In the genomic region with DNA sequence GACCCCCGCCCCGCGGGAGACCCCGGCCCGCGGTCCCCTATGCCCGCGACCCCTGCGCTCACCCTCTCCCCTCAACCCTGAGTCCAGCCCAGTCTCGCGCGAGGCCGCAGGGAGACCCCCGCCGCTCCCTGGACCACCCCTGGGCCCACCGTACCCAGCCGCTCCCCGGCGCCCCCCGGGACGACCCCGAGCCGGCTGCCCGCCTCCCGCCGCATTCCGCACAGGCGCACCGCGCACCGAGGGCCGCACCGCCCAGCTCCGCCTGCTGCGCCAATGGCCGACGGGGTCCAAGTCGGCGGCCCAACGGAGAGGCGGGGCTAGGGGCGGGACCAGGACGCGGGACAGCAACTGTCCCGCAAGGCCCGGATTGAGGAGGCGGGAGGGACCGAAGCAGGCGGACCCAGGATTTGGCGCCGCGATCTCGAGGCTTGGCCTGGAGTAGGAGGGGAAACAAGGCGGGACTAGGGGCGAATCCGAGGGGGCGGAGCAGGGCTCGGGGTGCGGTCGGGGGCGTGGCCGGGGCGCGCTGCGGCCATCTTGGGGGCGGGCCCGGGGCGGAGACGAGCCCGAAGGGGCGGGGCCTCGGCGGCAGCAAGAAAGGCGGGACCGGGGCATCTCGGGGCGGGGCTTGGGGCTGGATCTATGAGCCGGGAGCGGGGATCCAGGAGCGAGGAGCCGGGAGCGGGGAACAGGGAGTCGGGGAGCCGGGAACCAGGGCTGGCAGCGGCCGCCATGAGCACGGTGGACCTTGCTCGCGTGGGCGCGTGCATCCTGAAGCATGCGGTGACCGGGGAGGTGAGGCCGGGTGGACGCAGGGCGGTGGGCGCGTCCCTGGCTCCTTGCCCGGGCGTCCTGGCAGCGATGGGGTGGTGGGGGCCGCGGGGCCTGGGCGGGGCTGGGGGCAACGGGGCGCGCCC, we compare ENCODE assay signal across 8 cellular contexts. TPM values are rescaled to one million over a fixed set of nuclear protein-coding genes. Genes with fewer than 3 reads are reported as not detected.
DNase-seq lines count a peak whose midpoint lies in the region; ATAC-seq and TF ChIP-seq lines count a peak whose summit lies in the region.

A gene with protein sequence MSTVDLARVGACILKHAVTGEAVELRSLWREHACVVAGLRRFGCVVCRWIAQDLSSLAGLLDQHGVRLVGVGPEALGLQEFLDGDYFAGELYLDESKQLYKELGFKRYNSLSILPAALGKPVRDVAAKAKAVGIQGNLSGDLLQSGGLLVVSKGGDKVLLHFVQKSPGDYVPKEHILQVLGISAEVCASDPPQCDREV (plus strand): TSS at position 624 of the 917 bp plus-strand sequence. CDS start 109 bp downstream, at position 733.

- H3K27me3 ChIP-seq in prostate gland (replicated peaks; ENCODE audit: insufficient read depth): no peaks in the 10 kb centered on the region

- H3K9me3 ChIP-seq in prostate gland: no peaks in the 10 kb centered on the region

- intact Hi-C loops in left ventricle myocardium superior (cut with micrococcal nuclease) (no loop called here), prostate gland (cut with DNase I) (loop anchor here (5.0 to 10.0 kb wide), 2 partner anchors 56 to 392 kb away; a partner anchor contains a TSS)

- TF ChIP-seq POLR2A in prostate gland (IDR thresholded peaks at IDR 0.05): peak; percentile 98

- peak within 1 kb of the TSS; percentile 87 to 88 for H3K4me3 ChIP-seq in prostate gland
- H3K4me3 ChIP-seq in urinary bladder (ENCODE audit: low read depth, low read length): peak within 1 kb of the TSS; percentile 73

- ATAC-seq in GM18502 (IDR thresholded peaks at IDR 0.05; ENCODE audit: poor library complexity, unreplicated experiment) (peak; percentile 73), HG02943 (IDR thresholded peaks at IDR 0.05; ENCODE audit: low read depth, unreplicated experiment) (peak; percentile 55), left ventricle myocardium superior (peak; percentile 92)

- H3K4me1 Mint-ChIP-seq in T-helper 2 cell treated with Interferon-gamma antibody and Interleukin-4, amounts not matched to agents 5 μg/mL and 100 μg/mL, for 36 hours (ENCODE audit: low read depth): peaks cover 24% of the 10 kb centered on the region

- TF ChIP-seq CTCF in prostate gland (IDR thresholded peaks at IDR 0.05): peak in 2 of 4 experiments; percentile 30 to 38

- H3K27ac Mint-ChIP-seq in T-helper 2 cell treated with Interferon-gamma antibody and Interleukin-4, amounts not matched to agents 5 μg/mL and 100 μg/mL, for 36 hours: peak within 1 kb of the TSS; percentile 96

- H3K27me3 Mint-ChIP-seq in T-helper 2 cell treated with Interferon-gamma antibody and Interleukin-4, amounts not matched to agents 5 μg/mL and 100 μg/mL, for 36 hours (ENCODE audit: low read depth): no peaks in the 10 kb centered on the region

- H3K9me3 Mint-ChIP-seq in T-helper 2 cell treated with Interferon-gamma antibody and Interleukin-4, amounts not matched to agents 5 μg/mL and 100 μg/mL, for 36 hours: no peaks in the 10 kb centered on the region

- H3K4me1 ChIP-seq in prostate gland (replicated peaks) (peaks cover 21% of the 10 kb centered on the region), urinary bladder (ENCODE audit: insufficient read depth) (no peaks in the 10 kb centered on the region)

- H3K4me3 Mint-ChIP-seq in T-helper 2 cell treated with Interferon-gamma antibody and Interleukin-4, amounts not matched to agents 5 μg/mL and 100 μg/mL, for 36 hours: peak within 1 kb of the TSS; percentile 92

- H3K27ac ChIP-seq in prostate gland (peak within 1 kb of the TSS; percentile 97 to 99), urinary bladder (ENCODE audit: low read depth) (peak within 1 kb of the TSS; percentile 92)

- H3K36me3 ChIP-seq in prostate gland (no peaks in the 10 kb centered on the region), urinary bladder (ENCODE audit: insufficient read depth) (no peaks in the 10 kb centered on the region)

- peak; percentile 94 for DNase-seq in NCI-H2029 (lab: John Stamatoyannopoulos, UW)
- DNase-seq in T-helper 2 cell treated with Interferon-gamma antibody and Interleukin-4, amounts not matched to agents 5 μg/mL and 100 μg/mL, for 36 hours (ENCODE audit: low spot score): peak; percentile 98
- peak; percentile 89 to 100 (median 99) for DNase-seq in anterior cingulate cortex (lab: John Stamatoyannopoulos, UW)
- peak; percentile 100 for DNase-seq in left ventricle myocardium superior
- DNase-seq in prostate gland (ENCODE audit: low spot score): peak; percentile 99

- 1% methylated on average over 94 of the region's 107 CpGs for WGBS in prostate gland
- WGBS in urinary bladder: under 1% methylated on average over 107 of the region's 107 CpGs

- peaks cover 8% of the 10 kb centered on the region for H3K36me3 Mint-ChIP-seq in T-helper 2 cell treated with Interferon-gamma antibody and Interleukin-4, amounts not matched to agents 5 μg/mL and 100 μg/mL, for 36 hours (ENCODE audit: low read depth)

RNA-seq across cellular contexts. Expression of the gene that starts here (rescaled TPM):
- total RNA-seq in left ventricle myocardium superior (11.2 TPM), prostate gland (10 to 100 TPM; 20.3 to 25.8 TPM), urinary bladder (8.9 TPM)
- polyA plus RNA-seq in urinary bladder: 25.0 TPM

Comparison
In these comparisons a context has a peak if more than half of its experiments do, and no peak if none do; other contexts are left out.
1. Peak in every context shown above with its lines: DNase-seq, ATAC-seq, H3K4me3 ChIP-seq and H3K27ac ChIP-seq.